Comparison of ENCODE assay signal across 8 cellular contexts in the genomic region with DNA sequence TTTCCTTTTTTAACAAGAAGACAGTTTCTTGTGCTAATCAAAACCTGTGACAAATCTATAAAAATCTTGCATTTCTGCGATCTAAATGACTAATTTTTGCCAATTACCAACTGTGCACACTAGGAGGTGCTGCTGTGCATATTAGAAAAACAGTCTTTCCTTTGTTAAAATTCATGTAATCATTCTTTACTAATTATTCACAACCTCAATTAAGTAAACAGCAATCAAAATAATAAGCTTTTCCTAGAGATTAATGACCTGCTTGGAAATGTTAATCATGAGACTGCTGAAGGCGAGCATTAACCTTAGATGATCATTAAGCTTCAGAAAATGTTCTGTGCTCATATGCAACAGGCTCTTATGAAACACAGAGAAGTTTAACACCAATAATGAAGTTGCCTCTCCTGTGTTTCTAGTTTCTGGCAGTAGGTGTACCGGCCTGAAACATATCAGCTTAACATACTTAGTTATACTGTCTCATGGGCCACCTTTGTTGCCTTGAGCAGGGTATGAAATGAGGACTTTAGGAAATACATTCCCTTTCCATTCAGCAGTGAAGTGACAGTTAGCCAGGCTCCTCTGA. TPM values are rescaled to one million over a fixed set of nuclear protein-coding genes. Genes with fewer than 3 reads are reported as not detected.
DNase-seq lines count a peak whose midpoint lies in the region; ATAC-seq and TF ChIP-seq lines count a peak whose summit lies in the region.

No MANE protein-coding gene starts in this region.

- intact Hi-C loops in activated B cell treated with CpG ODN at 0.5 μM for 24 hours (cut with micrococcal nuclease): loop anchor here (1.0 to 5.0 kb wide), 6 partner anchors 20 to 183 kb away; no protein-coding TSS in a partner anchor

- POLR2A ChIA-PET in activated B cell treated with CpG ODN at 0.5 μM for 24 hours (lab: Charles Lee): interaction anchor here (0.6 to 1.2 kb wide), 2 partner anchors 67 to 119 kb away, joined by 5 read pairs; no protein-coding TSS in a partner anchor

- H3K4me3 Mint-ChIP-seq in activated B cell treated with CpG ODN at 0.5 μM for 24 hours: no peak overlapping the region

- ATAC-seq in activated B cell treated with CpG ODN at 0.5 μM for 24 hours (ENCODE audit: low read depth) (no peak), HG02973 (IDR thresholded peaks at IDR 0.05; ENCODE audit: unreplicated experiment) (no peak)

- no peak overlapping the region for H3K27ac Mint-ChIP-seq in activated B cell treated with CpG ODN at 0.5 μM for 24 hours

- TF ChIP-seq CTCF in activated B cell treated with CpG ODN at 0.5 μM for 24 hours (IDR thresholded peaks at IDR 0.05): peak; percentile 81

- DNase-seq in NCI-H510A treated with DMSO at 0.1 percent for 48 hours (lab: John Stamatoyannopoulos, UW) (peak; percentile 23), NCI-H510A (lab: John Stamatoyannopoulos, UW) (no peak), Kasumi-1 (lab: John Stamatoyannopoulos, UW) (peak; percentile 55 to 67), activated B cell treated with CpG ODN at 0.5 μM for 24 hours (no peak), fibroblast of peridontal ligament (ENCODE audit: extremely low read depth) (peak; percentile 69), putamen (ENCODE audit: low spot score) (peak; percentile 52), epidermal melanocyte (ENCODE audit: insufficient read length, low spot score) (no peak)

- no peaks in the 10 kb centered on the region for H3K4me1 Mint-ChIP-seq in activated B cell treated with CpG ODN at 0.5 μM for 24 hours

- peaks cover 1% of the 10 kb centered on the region for H3K27me3 Mint-ChIP-seq in activated B cell treated with CpG ODN at 0.5 μM for 24 hours

- CTCF ChIA-PET in activated B cell treated with CpG ODN at 0.5 μM for 24 hours (lab: Charles Lee): interaction anchor here (0.7 to 5.2 kb wide), 22 partner anchors 9 to 671 kb away, joined by 3 to 47 read pairs (median 5); partner anchors contain the start of gene RFESD

- no peaks in the 10 kb centered on the region for H3K36me3 Mint-ChIP-seq in activated B cell treated with CpG ODN at 0.5 μM for 24 hours (ENCODE audit: low read depth)

- no peaks in the 10 kb centered on the region for H3K9me3 Mint-ChIP-seq in activated B cell treated with CpG ODN at 0.5 μM for 24 hours

RNA-seq across cellular contexts. Expression of gene RFESD, which starts 17.7 kb away (rescaled TPM):
- total RNA-seq in activated B cell treated with CpG ODN at 0.5 μM for 24 hours: 1.8 and 2.4 TPM in 2 replicates

RNA-seq across cellular contexts. Expression of gene SPATA9, which starts 18.5 kb away (rescaled TPM):
- total RNA-seq in activated B cell treated with CpG ODN at 0.5 μM for 24 hours: not detected in 2 replicates

RNA-seq across cellular contexts. Expression of gene GPR150, which starts 44.4 kb away (rescaled TPM):
- total RNA-seq in activated B cell treated with CpG ODN at 0.5 μM for 24 hours: 0.60 and 1.1 TPM in 2 replicates

Comparison
In these comparisons a context has a peak if more than half of its experiments do, and no peak if none do; other contexts are left out.
1. DNase-seq: peak in NCI-H510A treated with DMSO at 0.1 percent for 48 hours (single experiment), Kasumi-1 (2 of 2), fibroblast of peridontal ligament (single experiment) and putamen (single experiment); none in NCI-H510A (single experiment), activated B cell treated with CpG ODN at 0.5 μM for 24 hours (single experiment) and epidermal melanocyte (single experiment).